Comparison of ENCODE assay signal across 15 cellular contexts in genomic region chr12:29238822-29239291, GRCh38.
DNase-seq lines count a peak whose midpoint lies in the region; ATAC-seq, FAIRE-seq and TF ChIP-seq lines count a peak whose summit lies in the region.
"Had no signal": no experiment of that assay in that cellular context is flagged by ENCODE, and none has a peak within 500 bp of the region (broad histone marks: within the 10 kb centered on the region; RNA-seq: fewer than 3 reads in every experiment).

No MANE protein-coding gene starts in this region.

- no peak for FAIRE-seq in bronchial epithelial cell (lab: Jason Lieb, UNC)

- no peak for TF ChIP-seq CTCF in bronchial epithelial cell (IDR thresholded peaks at IDR 0.05; ENCODE audit: insufficient read depth, low read length, severe bottlenecking)

- no peaks in the 10 kb centered on the region for H3K27me3 ChIP-seq in bronchial epithelial cell (ENCODE audit: control insufficient read depth, insufficient read depth, low read length)

- H3K4me3 ChIP-seq in bronchial epithelial cell (ENCODE audit: low read depth, low read length): no peak overlapping the region

- H3K36me3 ChIP-seq in bronchial epithelial cell (ENCODE audit: control insufficient read depth, insufficient read depth, low read length): no peaks in the 10 kb centered on the region

- no peak for ATAC-seq in GM19328 (IDR thresholded peaks at IDR 0.05; ENCODE audit: unreplicated experiment)

- DNase-seq in DMS53 treated with DMSO at 0.1 percent for 48 hours (lab: John Stamatoyannopoulos, UW; ENCODE audit: unreplicated experiment) (peak; percentile 21), NCI-H82 treated with DMSO at 0.1 percent for 48 hours (lab: John Stamatoyannopoulos, UW; ENCODE audit: unreplicated experiment) (peak; percentile 64), bronchial epithelial cell (ENCODE audit: low read depth) (peak; percentile 80), lung microvascular endothelial cell (ENCODE audit: low read depth in 2 of 2) (peak; percentile 72 to 90), SIG-M5 (lab: John Stamatoyannopoulos, UW) (no peak), T-helper 9 cell (no peak)
- DNase-seq in central memory CD4-positive, alpha-beta T cell: no peak
- DNase-seq: ACHN; activated CD4-positive, alpha-beta memory T cell treated with anti-CD3 and anti-CD28 coated beads for 36 hours; activated T-cell treated with anti-CD3 and anti-CD28 coated beads, Interleukin-2, amount 50 U/mL, for 1 hour; CD4-positive, CD25-positive, alpha-beta regulatory T cell; NCI-H2081 treated with DMSO at 0.1 percent for 48 hours; NCI-H69; RPMI8226 had no signal

Comparison
In these comparisons a context has a peak if more than half of its experiments do, and no peak if none do; other contexts are left out.
1. DNase-seq: peak in DMS53 treated with DMSO at 0.1 percent for 48 hours (single experiment), NCI-H82 treated with DMSO at 0.1 percent for 48 hours (single experiment), bronchial epithelial cell (single experiment) and lung microvascular endothelial cell (2 of 2); none in central memory CD4-positive, alpha-beta T cell (single experiment), SIG-M5 (single experiment) and T-helper 9 cell (single experiment).